In genomic region chr14:100557658-100558057, GRCh38 we compare ENCODE assay signal across 14 cellular contexts. TPM values are rescaled to one million over a fixed set of nuclear protein-coding genes. Genes with fewer than 3 reads are reported as not detected.
DNase-seq lines count a peak whose midpoint lies in the region; ATAC-seq and TF ChIP-seq lines count a peak whose summit lies in the region.
"Had no signal": no experiment of that assay in that cellular context is flagged by ENCODE, and none has a peak within 500 bp of the region (broad histone marks: within the 10 kb centered on the region; RNA-seq: fewer than 3 reads in every experiment).

No MANE protein-coding gene starts in this region.

- H3K27me3 ChIP-seq in mesendoderm (ENCODE audit: insufficient read depth, low read length, poor library complexity), result no peaks in the 10 kb centered on the region

- no peak overlapping the region for H3K23ac ChIP-seq in mesendoderm (ENCODE audit: low read length)

- H2BK120ac ChIP-seq in mesendoderm (ENCODE audit: low read depth, low read length), result no peak overlapping the region

- no peaks in the 10 kb centered on the region for H3K36me3 ChIP-seq in mesendoderm (ENCODE audit: control insufficient read depth, insufficient read depth, low read length)

- H3K36me3 Mint-ChIP-seq in T-helper 17 cell (ENCODE audit: low read depth), result peaks cover 3% of the 10 kb centered on the region
- no peaks in the 10 kb centered on the region for H3K36me3 Mint-ChIP-seq in natural killer cell

- H3K4me2 ChIP-seq in mesendoderm (ENCODE audit: low read length), result no peak overlapping the region

- no peak overlapping the region for H2AK5ac ChIP-seq in mesendoderm (ENCODE audit: low read length)

- H3K56ac ChIP-seq in mesendoderm (ENCODE audit: low read length), result no peak overlapping the region

- no peak overlapping the region for H3K27ac ChIP-seq in mesendoderm (ENCODE audit: low read depth, low read length)

- ATAC-seq in T-helper 17 cell (no peak), natural killer cell (no peak)

- no peak overlapping the region for H3K4ac ChIP-seq in mesendoderm (ENCODE audit: low read depth, low read length)

- H4K8ac ChIP-seq in mesendoderm (ENCODE audit: low read depth, low read length), result no peak overlapping the region

- intact Hi-C loops in natural killer cell (cut with micrococcal nuclease), result no loop called here

- no CpG with 5 or more reads among the region's 11 CpGs for WGBS in mesendoderm (ENCODE audit: extremely low coverage, insufficient coverage, low lambda C conversion rate)

- TF ChIP-seq CTCF in natural killer cell (IDR thresholded peaks at IDR 0.05), result no peak

- H2BK5ac ChIP-seq in mesendoderm (ENCODE audit: low read length), result no peak overlapping the region

- no peak overlapping the region for H4K5ac ChIP-seq in mesendoderm (ENCODE audit: low read length)

- no peaks in the 10 kb centered on the region for H3K9me3 Mint-ChIP-seq in natural killer cell
- H3K9me3 Mint-ChIP-seq: nephron had no signal

- H3K9ac ChIP-seq in mesendoderm (ENCODE audit: low read length), result no peak overlapping the region

- peaks cover 4% of the 10 kb centered on the region for H3K4me1 ChIP-seq in mesendoderm (ENCODE audit: control insufficient read depth, low read depth, low read length)

- H3K18ac ChIP-seq in mesendoderm (ENCODE audit: low read length), result no peak overlapping the region

- H3K4me1 Mint-ChIP-seq in T-helper 17 cell, result peaks cover 7% of the 10 kb centered on the region
- no peaks in the 10 kb centered on the region for H3K4me1 Mint-ChIP-seq in natural killer cell
- H3K4me1 Mint-ChIP-seq: nephron had no signal

- no peaks in the 10 kb centered on the region for H3K79me2 ChIP-seq in mesendoderm (ENCODE audit: control insufficient read depth, insufficient read depth, low read length)

- no peak overlapping the region for H3K4me3 ChIP-seq in mesendoderm (ENCODE audit: low read length)

- no peaks in the 10 kb centered on the region for H3K79me1 ChIP-seq in mesendoderm (ENCODE audit: low read length)

- peaks cover 23% of the 10 kb centered on the region for H3K27me3 Mint-ChIP-seq in T-helper 17 cell
- H3K27me3 Mint-ChIP-seq in natural killer cell (ENCODE audit: low read depth in 2 of 2), result peaks cover 0 to 2% of the 10 kb centered on the region in 2 donors

- peak; percentile 55 for DNase-seq in EL
- DNase-seq in NAMALWA (ENCODE audit: low spot score), result peak; percentile 36
- DNase-seq in T-helper 17 cell, result no peak
- peak; percentile 52 for DNase-seq in mesendoderm
- no peak for DNase-seq in NCI-H1417 (lab: John Stamatoyannopoulos, UW)
- DNase-seq in natural killer cell, result no peak
- DNase-seq in activated T-cell treated with anti-CD3 and anti-CD28 coated beads, Interleukin-2, amount 50 U/mL, for 1 hour, result no peak
- DNase-seq in stimulated activated CD4-positive, alpha-beta T cell treated with anti-CD3 and anti-CD28 coated beads, Interleukin-4, amount 100 ng/mL, for 1 hour, result no peak
- DNase-seq: activated CD8-positive, alpha-beta memory T cell treated with anti-CD3 and anti-CD28 coated beads, Interleukin-2, amount 50 U/mL, for 4 hours; H7; NCI-H1436 had no signal

- no peaks in the 10 kb centered on the region for H3K9me3 ChIP-seq in T-helper 17 cell (ENCODE audit: control insufficient read depth, low read length, poor library complexity, severe bottlenecking)

- H2BK15ac ChIP-seq in mesendoderm (replicated peaks; ENCODE audit: low read depth), result no peak overlapping the region

- no peak overlapping the region for H3K4me3 Mint-ChIP-seq in T-helper 17 cell
- H3K4me3 Mint-ChIP-seq in natural killer cell, result no peak overlapping the region
- H3K4me3 Mint-ChIP-seq: nephron had no signal

- H3K27ac Mint-ChIP-seq in T-helper 17 cell (peak overlapping the region; percentile 47), natural killer cell (no peak overlapping the region)
- H3K27ac Mint-ChIP-seq: nephron had no signal

RNA-seq across cellular contexts. Expression of gene BEGAIN, which starts 29.6 kb away (rescaled TPM):
- 1 to 10 TPM in 1 of 2 donors, under 1 TPM in 1; 0.50 to 4.5 TPM for total RNA-seq in T-helper 17 cell
- 0.69 TPM for polyA plus RNA-seq in mesendoderm (2013, experiment 1 of 2)
- polyA plus RNA-seq in mesendoderm (2013, experiment 2 of 2), result 0.81 TPM
- 1 to 10 TPM in 1 of 3 donors, under 1 TPM in 1, not detected in 1; 0.11 to 1.3 TPM for total RNA-seq in natural killer cell
- total RNA-seq: fibroblast of villous mesenchyme, RPMI7951 had no signal

Comparison
In these comparisons a context has a peak if more than half of its experiments do, and no peak if none do; other contexts are left out.
1. DNase-seq: peak in EL (single experiment), NAMALWA (single experiment) and mesendoderm (single experiment); none in T-helper 17 cell (0 of 3), NCI-H1417 (0 of 3), natural killer cell (single experiment), activated T-cell treated with anti-CD3 and anti-CD28 coated beads, Interleukin-2, amount 50 U/mL, for 1 hour (single experiment) and stimulated activated CD4-positive, alpha-beta T cell treated with anti-CD3 and anti-CD28 coated beads, Interleukin-4, amount 100 ng/mL, for 1 hour (single experiment).